In the genomic region with DNA sequence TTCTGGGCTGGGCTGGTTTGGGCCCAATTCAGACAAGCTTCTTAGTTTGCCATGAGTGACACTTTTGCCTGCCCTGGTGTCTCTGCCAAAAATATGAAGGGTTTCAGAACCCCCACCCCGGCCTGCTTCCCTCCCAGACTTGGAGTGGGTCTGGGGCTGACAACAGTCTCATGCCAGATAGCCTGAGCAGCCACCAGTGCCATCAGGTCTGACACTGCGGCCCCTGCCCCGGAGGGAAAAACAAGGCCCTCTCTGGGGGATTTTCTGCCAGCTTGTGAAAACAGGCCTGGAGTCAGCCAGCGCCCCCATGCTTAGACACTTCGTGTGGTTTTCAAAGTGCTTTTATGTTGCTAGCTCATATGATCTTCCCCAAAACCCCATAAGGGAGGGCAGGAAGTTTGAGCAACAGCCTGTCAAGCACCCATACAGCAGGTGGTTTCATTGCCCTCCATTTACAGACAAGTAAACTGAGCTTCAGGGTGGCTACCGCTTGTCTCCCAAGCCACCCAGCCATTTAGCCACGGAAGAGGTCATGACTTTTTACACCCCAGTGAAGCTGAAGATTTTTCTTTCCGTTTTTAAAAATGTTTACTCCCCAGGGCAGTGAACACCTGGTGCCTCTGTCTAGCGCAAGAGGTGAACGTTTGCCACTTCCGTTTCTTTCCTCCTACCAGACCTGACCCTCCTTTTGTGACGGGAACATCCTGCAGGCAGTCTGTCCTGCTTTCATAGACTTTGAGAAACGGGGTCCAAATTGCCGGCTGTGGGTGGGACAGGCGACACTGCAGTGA, we compare ENCODE assay signal across 8 cellular contexts.
A peak's percentile ranks its signal among the peaks of the same experiment; 100 is the strongest.
DNase-seq lines count a peak whose midpoint lies in the region; ATAC-seq and TF ChIP-seq lines count a peak whose summit lies in the region.

No MANE protein-coding gene starts in this region.

- no peaks in the 10 kb centered on the region for H3K9me2 ChIP-seq in OCI-LY7 (ENCODE audit: insufficient read depth, low read length)

- H3K27ac ChIP-seq in cardiac muscle cell (peak overlapping the region; percentile 69), OCI-LY7 (ENCODE audit: low read depth, low read length, poor library complexity, severe bottlenecking) (peak overlapping the region; percentile 95)
- H3K27ac ChIP-seq in naive thymus-derived CD4-positive, alpha-beta T cell (ENCODE audit: low read depth, low read length) = peak overlapping the region; percentile 92

- no TSS peak for BruUV-seq in OCI-LY7 (replicated peaks; lab: Mats Ljungman, UMichigan)

- ATAC-seq in left ventricle myocardium superior = no peak
- peak; percentile 41 for ATAC-seq in HG03097 (IDR thresholded peaks at IDR 0.05; ENCODE audit: low FRiP score, unreplicated experiment)
- peak; percentile 73 for ATAC-seq in naive thymus-derived CD4-positive, alpha-beta T cell

- H3K36me3 ChIP-seq in cardiac muscle cell (no peaks in the 10 kb centered on the region), OCI-LY7 (ENCODE audit: insufficient read depth, low read length) (peaks cover 6% of the 10 kb centered on the region; the same call in 1 of the 2 replicates)
- no peaks in the 10 kb centered on the region for H3K36me3 ChIP-seq in naive thymus-derived CD4-positive, alpha-beta T cell (ENCODE audit: control insufficient read depth in 2 of 3, insufficient read depth in 3 of 3, low read length in 3 of 3)

- H3K9me3 Mint-ChIP-seq in naive thymus-derived CD4-positive, alpha-beta T cell = peaks cover 0 to 9% (median 0%) of the 10 kb centered on the region in 11 donors

- H3K27ac Mint-ChIP-seq in naive thymus-derived CD4-positive, alpha-beta T cell = peak overlapping the region; percentile 93 to 100 (median 99)

- H3K4me2 ChIP-seq in OCI-LY7 (ENCODE audit: low read length) = peak overlapping the region; percentile 80

- POLR2A ChIA-PET in OCI-LY7 (lab: Charles Lee) = interaction anchor here (0.7 to 5.6 kb wide), 17 partner anchors 11 to 299 kb away, joined by 3 to 99 read pairs (median 8); no protein-coding TSS in a partner anchor
- POLR2A ChIA-PET in naive thymus-derived CD4-positive, alpha-beta T cell (lab: Charles Lee) = interaction anchor here (0.9 to 66.9 kb wide), 18 partner anchors 16 to 705 kb away, joined by 3 to 3353 read pairs (median 5); partner anchors contain the start of genes TMC6 and TNRC6C

- CTCF ChIA-PET in OCI-LY7 (lab: Charles Lee; ENCODE audit: unreplicated experiment) = interaction anchor here (0.5 to 2.1 kb wide), 9 partner anchors 9 to 346 kb away, joined by 3 to 15 read pairs (median 5); no protein-coding TSS in a partner anchor
- CTCF ChIA-PET in naive thymus-derived CD4-positive, alpha-beta T cell (lab: Charles Lee) = interaction anchor here (0.8 to 2.6 kb wide), 18 partner anchors 9 to 110 kb away, joined by 3 to 21 read pairs (median 6); no protein-coding TSS in a partner anchor

- peaks cover 43% of the 10 kb centered on the region for H3K4me1 ChIP-seq in cardiac muscle cell (ENCODE audit: low read depth)
- H3K4me1 ChIP-seq in OCI-LY7 (ENCODE audit: insufficient read depth, low read length, poor library complexity, severe bottlenecking) = peaks cover 97% of the 10 kb centered on the region
- H3K4me1 ChIP-seq in naive thymus-derived CD4-positive, alpha-beta T cell (ENCODE audit: control insufficient read depth in 2 of 2, insufficient read depth in 2 of 2, low read length in 2 of 2) = peaks cover 98 to 99% of the 10 kb centered on the region in 2 donors

- peaks cover 27% of the 10 kb centered on the region; the same call in 1 of the 2 replicates for H3K79me2 ChIP-seq in OCI-LY7 (ENCODE audit: insufficient read depth, low read depth, low read length)

- peaks cover 0 to 21% (median 0%) of the 10 kb centered on the region in 5 donors for H3K36me3 Mint-ChIP-seq in naive thymus-derived CD4-positive, alpha-beta T cell

- H3K4me1 Mint-ChIP-seq in naive thymus-derived CD4-positive, alpha-beta T cell = peaks cover 83 to 100% (median 95%) of the 10 kb centered on the region in 7 donors

- no peaks in the 10 kb centered on the region for H3K27me3 ChIP-seq in cardiac muscle cell
- H3K27me3 ChIP-seq in naive thymus-derived CD4-positive, alpha-beta T cell (ENCODE audit: control insufficient read depth in 2 of 2, insufficient read depth in 2 of 2, low read length in 2 of 2) = no peaks in the 10 kb centered on the region

- H2AFZ ChIP-seq in OCI-LY7 (ENCODE audit: low read length) = no peak overlapping the region

- DNase-seq in cardiac muscle cell (ENCODE audit: low read depth in 1 of 2, low spot score in 1 of 2) = peak in 1 of 2 donors; percentile 40
- DNase-seq in left ventricle myocardium superior = no peak
- DNase-seq in OCI-LY7 (ENCODE audit: low spot score) = peak; percentile 100
- peak; percentile 42 for DNase-seq in activated gamma-delta T cell (lab: John Stamatoyannopoulos, UW)
- peak in 8 of 9 donors; percentile 71 to 91 (median 90) for DNase-seq in naive thymus-derived CD4-positive, alpha-beta T cell
- no peak for DNase-seq in NCI-H748 treated with DMSO at 0.1 percent for 48 hours (lab: John Stamatoyannopoulos, UW)
- DNase-seq in dermis blood vessel endothelial cell = no peak

- peak overlapping the region; percentile 79 to 98 (median 88) for H3K4me3 Mint-ChIP-seq in naive thymus-derived CD4-positive, alpha-beta T cell

- H3K4me3 ChIP-seq in cardiac muscle cell (no peak overlapping the region), OCI-LY7 (ENCODE audit: low read depth, low read length, poor library complexity, severe bottlenecking) (peak overlapping the region; percentile 49)
- H3K4me3 ChIP-seq in naive thymus-derived CD4-positive, alpha-beta T cell (ENCODE audit: low read length) = peak overlapping the region; percentile 44

- no peaks in the 10 kb centered on the region for H3K9me3 ChIP-seq in cardiac muscle cell (ENCODE audit: low read depth)
- no peaks in the 10 kb centered on the region for H3K9me3 ChIP-seq in OCI-LY7 (ENCODE audit: low read length)
- H3K9me3 ChIP-seq in naive thymus-derived CD4-positive, alpha-beta T cell (ENCODE audit: control insufficient read depth in 2 of 3, low read length in 3 of 3) = no peaks in the 10 kb centered on the region

- no peaks in the 10 kb centered on the region for H4K20me1 ChIP-seq in OCI-LY7 (ENCODE audit: insufficient read depth, low read length)

- intact Hi-C loops in left ventricle myocardium superior (cut with micrococcal nuclease) = no loop called here
- intact Hi-C loops in OCI-LY7 (cut with micrococcal nuclease; ENCODE audit: unreplicated experiment) = loop anchor here (1.0 to 10.0 kb wide), 9 partner anchors 12 to 1903 kb away; partner anchors contain the start of genes MFSD11 and SRSF2
- intact Hi-C loops in naive thymus-derived CD4-positive, alpha-beta T cell (cut with micrococcal nuclease) = loop anchor here (1.0 to 10.0 kb wide), 11 partner anchors 10 to 1313 kb away; partner anchors contain the start of genes MFSD11 (in 1 of the 2) and SRSF2 (in 1 of the 2)

- TF ChIP-seq CTCF in cardiac muscle cell (IDR thresholded peaks at IDR 0.05; ENCODE audit: low read depth, low read length) = no peak
- TF ChIP-seq CTCF in OCI-LY7 (conservative IDR thresholded peaks at IDR 0.05; ENCODE audit: low read length) = peak; percentile 66

- no peaks in the 10 kb centered on the region for H3K27me3 Mint-ChIP-seq in naive thymus-derived CD4-positive, alpha-beta T cell

Comparison
In these comparisons a context has a peak if more than half of its experiments do, and no peak if none do; other contexts are left out.
1. DNase-seq: peak in OCI-LY7 (single experiment), activated gamma-delta T cell (single experiment) and naive thymus-derived CD4-positive, alpha-beta T cell (8 of 9); none in left ventricle myocardium superior (single experiment), NCI-H748 treated with DMSO at 0.1 percent for 48 hours (single experiment) and dermis blood vessel endothelial cell (single experiment).
2. Peak in every context shown above with its lines, with median percentiles within 50 percentile points of each other: H3K27ac ChIP-seq.